ENCODE assay signal across 11 cellular contexts in the genomic region with DNA sequence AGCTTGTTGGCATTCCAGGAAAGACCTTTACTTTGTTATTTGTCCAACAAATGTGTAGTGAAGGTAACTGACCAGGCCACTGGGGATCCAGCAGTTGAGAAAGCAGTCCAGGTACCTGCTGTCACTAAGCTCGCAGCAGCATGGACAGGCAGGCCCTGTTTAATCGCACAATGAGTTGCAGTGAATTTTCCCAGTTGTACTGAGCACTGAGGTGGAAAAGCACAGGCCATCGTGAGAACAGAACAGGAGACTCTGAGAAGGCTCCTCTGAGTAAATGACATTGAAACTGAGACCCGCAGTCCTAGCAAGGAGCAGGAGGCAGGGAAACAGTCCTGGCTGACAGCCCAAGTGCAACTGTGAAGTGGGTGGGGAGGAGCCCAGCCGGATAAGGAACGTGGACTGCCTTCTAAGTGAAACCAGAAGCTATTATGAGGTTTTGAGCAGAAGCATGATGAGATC. TPM values are rescaled to one million over a fixed set of nuclear protein-coding genes. Genes with fewer than 3 reads are reported as not detected.
DNase-seq lines count a peak whose midpoint lies in the region; TF ChIP-seq lines count a peak whose summit lies in the region.
"Had no signal": no experiment of that assay in that cellular context is flagged by ENCODE, and none has a peak within 500 bp of the region (broad histone marks: within the 10 kb centered on the region; RNA-seq: fewer than 3 reads in every experiment).

No MANE protein-coding gene starts in this region.

- H3K27ac ChIP-seq in VCaP (peak overlapping the region; percentile 84), testis (peak overlapping the region in 1 of 2 donors; percentile 28)
- H3K27ac ChIP-seq: 22Rv1 had no signal

- WGBS in testis, 2 donors, result 19 to 45% methylated on average over 6 of the region's 6 CpGs

- TF ChIP-seq POLR2A in testis (IDR thresholded peaks at IDR 0.05), result no peak

- no peaks in the 10 kb centered on the region for H3K27me3 ChIP-seq in testis

- H3K4me3 ChIP-seq in testis, result no peak overlapping the region

- intact Hi-C loops in testis (cut with DNase I; ENCODE audit: low total_unique reads), result no loop called here

- H3K9me3 ChIP-seq in testis, result no peaks in the 10 kb centered on the region

- H3K4me1 ChIP-seq in testis, result peaks cover 36% of the 10 kb centered on the region

- peak; percentile 28 for DNase-seq in NCI-H510A treated with DMSO at 0.1 percent for 48 hours (lab: John Stamatoyannopoulos, UW)
- no peak for DNase-seq in NCI-H510A (lab: John Stamatoyannopoulos, UW)
- peak; percentile 74 for DNase-seq in left kidney (ENCODE audit: low read depth, low spot score)
- peak; percentile 81 for DNase-seq in testis
- no peak for DNase-seq in NCI-H146 treated with DMSO at 0.1 percent for 48 hours (lab: John Stamatoyannopoulos, UW; ENCODE audit: unreplicated experiment)
- DNase-seq in NCI-H82 treated with DMSO at 0.1 percent for 48 hours (lab: John Stamatoyannopoulos, UW; ENCODE audit: unreplicated experiment), result no peak
- no peak for DNase-seq in NCI-H1436 (lab: John Stamatoyannopoulos, UW)
- DNase-seq: activated CD8-positive, alpha-beta memory T cell treated with anti-CD3 and anti-CD28 coated beads for 24 hours; occipital lobe had no signal

- no peaks in the 10 kb centered on the region for H3K36me3 ChIP-seq in testis (ENCODE audit: low read depth, missing control alignments)

- TF ChIP-seq CTCF in VCaP (conservative IDR thresholded peaks at IDR 0.05) (no peak), testis (IDR thresholded peaks at IDR 0.05) (no peak)

RNA-seq across cellular contexts. Expression of gene CDON, which starts 39.8 kb away (rescaled TPM):
- total RNA-seq in testis, result 10 to 100 TPM; 23.9 to 27.7 TPM
- 20.6 TPM for polyA plus RNA-seq in testis (ENCODE audit: insufficient read depth, low read depth, low replicate concordance)

Comparison
In these comparisons a context has a peak if more than half of its experiments do, and no peak if none do; other contexts are left out.
1. DNase-seq: peak in NCI-H510A treated with DMSO at 0.1 percent for 48 hours (single experiment), left kidney (single experiment) and testis (single experiment); none in NCI-H510A (single experiment), NCI-H146 treated with DMSO at 0.1 percent for 48 hours (single experiment), NCI-H82 treated with DMSO at 0.1 percent for 48 hours (single experiment) and NCI-H1436 (single experiment).